ENCODE assay signal across 14 cellular contexts in the genomic region with DNA sequence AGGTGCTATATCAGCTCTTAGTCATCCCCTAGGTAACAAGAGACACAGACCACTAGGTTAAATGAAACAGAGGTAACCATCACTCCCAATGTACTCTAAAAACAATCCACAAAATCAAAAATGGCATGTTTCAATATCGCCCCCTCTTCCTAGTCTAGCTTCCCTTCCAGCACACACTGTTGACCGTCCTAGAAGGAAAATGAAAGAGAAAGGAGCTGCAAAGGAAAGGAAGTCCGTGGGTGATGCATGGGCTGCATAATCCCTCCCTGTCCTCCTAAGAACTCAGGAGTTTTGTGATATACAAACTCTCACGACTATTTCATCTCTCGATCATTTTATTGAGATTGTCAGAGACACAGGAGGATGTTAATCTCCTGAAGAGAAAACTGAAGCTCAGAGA.
"Had no signal": no experiment of that assay in that cellular context is flagged by ENCODE, and none has a peak within 500 bp of the region (broad histone marks: within the 10 kb centered on the region; RNA-seq: fewer than 3 reads in every experiment).

No MANE protein-coding gene starts in this region.

- DNase-seq: activated naive CD8-positive, alpha-beta T cell treated with anti-CD3 and anti-CD28 coated beads for 36 hours; amygdala; body of pancreas; esophagus squamous epithelium; hypothalamus; kidney glomerular epithelial cell; lower lobe of right lung; stimulated activated CD4-positive, alpha-beta T cell treated with anti-CD3 and anti-CD28 coated beads, Interleukin-2, amount 100 ng/mL, for 24 hours; thyroid gland; uterus had no signal

- H3K4me3 ChIP-seq: body of pancreas, coronary artery, esophagus squamous epithelium, lower lobe of right lung, thyroid gland, uterus had no signal

- H3K27me3 ChIP-seq: body of pancreas, esophagus squamous epithelium, thyroid gland, uterus had no signal

- H3K4me3 Mint-ChIP-seq: activated naive CD8-positive, alpha-beta T cell treated with anti-CD3 and anti-CD28 coated beads for 36 hours; activated T-helper 1 cell treated with anti-CD3 and anti-CD28 coated beads, Interleukin-12 subunit alpha, Interleukin-12 subunit beta, Interleukin-2, Interleukin-4 antibody, amounts not matched to agents 30 ng/mL and 10 ng/mL and 1 ng/mL, durations not matched to agents 14 hours and 24 hours and 36 hours; central memory CD8-positive, alpha-beta T cell had no signal

- ATAC-seq: activated CD4-positive, CD25-positive, alpha-beta regulatory T cell treated with anti-CD3 and anti-CD28 coated beads, Interleukin-2, amount 50 U/mL, for 24 hours; body of pancreas had no signal

- H3K27ac ChIP-seq: body of pancreas, coronary artery, esophagus squamous epithelium, lower lobe of right lung, thyroid gland, uterus had no signal

- H3K4me1 Mint-ChIP-seq: central memory CD8-positive, alpha-beta T cell had no signal

- H3K4me1 ChIP-seq: body of pancreas had no signal

- H3K9me3 ChIP-seq: body of pancreas, esophagus squamous epithelium, lower lobe of right lung, thyroid gland, uterus had no signal

- H3K27me3 Mint-ChIP-seq: activated naive CD8-positive, alpha-beta T cell treated with anti-CD3 and anti-CD28 coated beads for 36 hours had no signal

- H3K36me3 ChIP-seq: esophagus squamous epithelium, lower lobe of right lung, thyroid gland, uterus had no signal

- H3K36me3 Mint-ChIP-seq: activated naive CD8-positive, alpha-beta T cell treated with anti-CD3 and anti-CD28 coated beads for 36 hours had no signal

- H3K9me3 Mint-ChIP-seq: activated naive CD8-positive, alpha-beta T cell treated with anti-CD3 and anti-CD28 coated beads for 36 hours; activated T-helper 1 cell treated with anti-CD3 and anti-CD28 coated beads, Interleukin-12 subunit alpha, Interleukin-12 subunit beta, Interleukin-2, Interleukin-4 antibody, amounts not matched to agents 30 ng/mL and 10 ng/mL and 1 ng/mL, durations not matched to agents 14 hours and 24 hours and 36 hours; central memory CD8-positive, alpha-beta T cell had no signal

- H3K27ac Mint-ChIP-seq: activated naive CD8-positive, alpha-beta T cell treated with anti-CD3 and anti-CD28 coated beads for 36 hours; activated T-helper 1 cell treated with anti-CD3 and anti-CD28 coated beads, Interleukin-12 subunit alpha, Interleukin-12 subunit beta, Interleukin-2, Interleukin-4 antibody, amounts not matched to agents 30 ng/mL and 10 ng/mL and 1 ng/mL, durations not matched to agents 14 hours and 24 hours and 36 hours had no signal
